20 cellular contexts compared by ENCODE assay signal in genomic region chr18:36650206-36650605, GRCh38.
"Had no signal": no experiment of that assay in that cellular context is flagged by ENCODE, and none has a peak within 500 bp of the region (broad histone marks: within the 10 kb centered on the region; RNA-seq: fewer than 3 reads in every experiment).

No MANE protein-coding gene starts in this region.

- FAIRE-seq: endometrium, urothelium cell line had no signal

- H3K4me3 ChIP-seq: dorsolateral prefrontal cortex, esophagus squamous epithelium, neural progenitor cell, ovary, right atrium auricular region, sigmoid colon, skin epidermis, thyroid gland had no signal

- H3K36me3 ChIP-seq: esophagus squamous epithelium, neural progenitor cell, ovary, right atrium auricular region, sigmoid colon, thyroid gland had no signal

- H3K9me3 ChIP-seq: esophagus squamous epithelium, ovary, right atrium auricular region, sigmoid colon, thyroid gland had no signal

- H3K4me2 ChIP-seq: neural progenitor cell had no signal

- H3K27me3 ChIP-seq: dorsolateral prefrontal cortex, esophagus squamous epithelium, neural progenitor cell, ovary, right atrium auricular region, sigmoid colon, thyroid gland had no signal

- H2AFZ ChIP-seq: neural progenitor cell had no signal

- H3K27ac ChIP-seq: dorsolateral prefrontal cortex, epithelial cell of prostate, esophagus squamous epithelium, neural progenitor cell, ovary, right atrium auricular region, sigmoid colon, thyroid gland had no signal

- H3K9ac ChIP-seq: neural progenitor cell had no signal

- H3K4me1 ChIP-seq: esophagus squamous epithelium, neural progenitor cell, sigmoid colon, thyroid gland had no signal

- ATAC-seq: natural killer cell treated with Interleukin-12 subunit alpha and Interleukin-12 subunit beta and Interleukin-15 and Interleukin-18, amount 100 ng/mL, for 72 hours; stimulated activated naive B cell treated with anti-CD40 and anti-IgM and Interleukin-4, amounts not matched to agents 10 μg/mL and 1 μg/mL and 100 μg/mL, for 72 hours had no signal

- DNase-seq: cortex of kidney; dorsolateral prefrontal cortex; effector CD8-positive, alpha-beta T cell; esophagus squamous epithelium; foreskin fibroblast; kidney glomerular epithelial cell; nucleus accumbens; ovary; sigmoid colon; stimulated activated CD4-positive, alpha-beta T cell treated with anti-CD3 and anti-CD28 coated beads, Interleukin-2, amount 100 ng/mL, for 24 hours; stimulated activated CD4-positive, alpha-beta T cell treated with anti-CD3 and anti-CD28 coated beads, Interleukin-4, amount 100 ng/mL, for 4 hours; stimulated activated naive B cell treated with anti-CD40 and anti-IgM and Interleukin-4, amounts not matched to agents 10 μg/mL and 1 μg/mL and 100 μg/mL, for 72 hours; thyroid gland had no signal
